17 cellular contexts compared by ENCODE assay signal in the genomic region with DNA sequence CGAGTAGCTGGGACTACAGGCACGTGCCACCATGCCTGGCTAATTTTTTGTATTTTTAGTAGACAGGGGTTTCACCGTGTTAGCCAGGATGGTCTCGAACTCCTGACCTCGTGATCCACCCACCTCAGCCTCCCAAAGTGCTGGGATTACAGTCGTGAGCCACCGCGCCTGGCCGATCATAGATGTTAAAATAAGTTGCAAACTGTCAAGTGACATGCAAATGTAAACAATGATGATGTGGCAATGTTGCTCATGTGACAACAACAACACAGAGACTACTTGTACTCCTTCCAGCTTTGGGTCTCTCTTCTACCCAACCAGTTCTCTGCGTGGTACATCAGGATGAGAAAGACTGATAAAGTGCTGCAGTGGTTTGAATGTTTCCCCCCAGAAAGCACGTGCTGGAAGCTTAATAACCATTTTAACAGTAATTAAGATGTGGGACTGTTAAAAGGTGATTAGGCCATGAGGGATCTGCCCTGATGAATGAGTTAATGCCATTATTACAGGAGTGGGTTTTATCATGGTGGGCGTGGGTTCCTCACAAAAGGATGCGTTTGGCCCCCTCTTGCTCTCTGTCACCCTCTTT.
"Had no signal": no experiment of that assay in that cellular context is flagged by ENCODE, and none has a peak within 500 bp of the region (broad histone marks: within the 10 kb centered on the region; RNA-seq: fewer than 3 reads in every experiment).

No MANE protein-coding gene starts in this region.

- H3K4me3 ChIP-seq: cardiac muscle cell had no signal

- DNase-seq: activated CD4-positive, alpha-beta T cell treated with anti-CD3 and anti-CD28 coated beads for 4 hours; activated CD8-positive, alpha-beta memory T cell treated with anti-CD3 and anti-CD28 coated beads, Interleukin-2, amount 50 U/mL, for 4 hours; activated CD8-positive, alpha-beta T cell treated with anti-CD3 and anti-CD28 coated beads for 36 hours; activated naive CD4-positive, alpha-beta T cell; effector memory CD4-positive, alpha-beta T cell; left colon; occipital lobe; stimulated activated CD4-positive, alpha-beta T cell treated with anti-CD3 and anti-CD28 coated beads, Interleukin-2, amount 100 ng/mL, for 48 hours; stimulated activated naive CD8-positive, alpha-beta T cell treated with anti-CD3 and anti-CD28 coated beads, Interleukin-15, Interleukin-2, amounts not matched to agents 100 U/mL and 50 U/mL, for 24 hours; SW 1271 had no signal

- H3K36me3 ChIP-seq: cardiac muscle cell had no signal

- ATAC-seq: activated CD8-positive, alpha-beta T cell treated with anti-CD3 and anti-CD28 coated beads for 36 hours; left colon; natural killer cell treated with Interleukin-12 subunit alpha and Interleukin-12 subunit beta and Interleukin-15 and Interleukin-18, amount 100 ng/mL, for 72 hours; stimulated activated naive CD8-positive, alpha-beta T cell treated with anti-CD3 and anti-CD28 coated beads, Interleukin-15, Interleukin-2, amounts not matched to agents 100 U/mL and 50 U/mL, for 24 hours had no signal

- H3K27me3 Mint-ChIP-seq: activated CD8-positive, alpha-beta T cell treated with anti-CD3 and anti-CD28 coated beads for 36 hours; memory B cell; natural killer cell treated with Interleukin-12 subunit alpha and Interleukin-12 subunit beta and Interleukin-15 and Interleukin-18, amount 100 ng/mL, for 72 hours; progenitor cell of endocrine pancreas had no signal

- H3K4me3 Mint-ChIP-seq: activated CD8-positive, alpha-beta T cell treated with anti-CD3 and anti-CD28 coated beads for 36 hours; memory B cell; natural killer cell treated with Interleukin-12 subunit alpha and Interleukin-12 subunit beta and Interleukin-15 and Interleukin-18, amount 100 ng/mL, for 72 hours; T-helper 2 cell treated with Interferon-gamma antibody and Interleukin-4, amounts not matched to agents 5 μg/mL and 100 μg/mL, for 36 hours had no signal

- H3K27me3 ChIP-seq: cardiac muscle cell had no signal

- FAIRE-seq: astrocyte, urothelium cell line had no signal

- H3K36me3 Mint-ChIP-seq: natural killer cell treated with Interleukin-12 subunit alpha and Interleukin-12 subunit beta and Interleukin-15 and Interleukin-18, amount 100 ng/mL, for 72 hours had no signal

- H3K27ac ChIP-seq: cardiac muscle cell had no signal

- H3K9me3 Mint-ChIP-seq: activated CD8-positive, alpha-beta T cell treated with anti-CD3 and anti-CD28 coated beads for 36 hours; memory B cell; natural killer cell treated with Interleukin-12 subunit alpha and Interleukin-12 subunit beta and Interleukin-15 and Interleukin-18, amount 100 ng/mL, for 72 hours; T-helper 2 cell treated with Interferon-gamma antibody and Interleukin-4, amounts not matched to agents 5 μg/mL and 100 μg/mL, for 36 hours had no signal

- H3K27ac Mint-ChIP-seq: activated CD8-positive, alpha-beta T cell treated with anti-CD3 and anti-CD28 coated beads for 36 hours; memory B cell; natural killer cell treated with Interleukin-12 subunit alpha and Interleukin-12 subunit beta and Interleukin-15 and Interleukin-18, amount 100 ng/mL, for 72 hours; progenitor cell of endocrine pancreas; T-helper 2 cell treated with Interferon-gamma antibody and Interleukin-4, amounts not matched to agents 5 μg/mL and 100 μg/mL, for 36 hours had no signal
